Comparison of ENCODE assay signal across 20 cellular contexts in the genomic region with DNA sequence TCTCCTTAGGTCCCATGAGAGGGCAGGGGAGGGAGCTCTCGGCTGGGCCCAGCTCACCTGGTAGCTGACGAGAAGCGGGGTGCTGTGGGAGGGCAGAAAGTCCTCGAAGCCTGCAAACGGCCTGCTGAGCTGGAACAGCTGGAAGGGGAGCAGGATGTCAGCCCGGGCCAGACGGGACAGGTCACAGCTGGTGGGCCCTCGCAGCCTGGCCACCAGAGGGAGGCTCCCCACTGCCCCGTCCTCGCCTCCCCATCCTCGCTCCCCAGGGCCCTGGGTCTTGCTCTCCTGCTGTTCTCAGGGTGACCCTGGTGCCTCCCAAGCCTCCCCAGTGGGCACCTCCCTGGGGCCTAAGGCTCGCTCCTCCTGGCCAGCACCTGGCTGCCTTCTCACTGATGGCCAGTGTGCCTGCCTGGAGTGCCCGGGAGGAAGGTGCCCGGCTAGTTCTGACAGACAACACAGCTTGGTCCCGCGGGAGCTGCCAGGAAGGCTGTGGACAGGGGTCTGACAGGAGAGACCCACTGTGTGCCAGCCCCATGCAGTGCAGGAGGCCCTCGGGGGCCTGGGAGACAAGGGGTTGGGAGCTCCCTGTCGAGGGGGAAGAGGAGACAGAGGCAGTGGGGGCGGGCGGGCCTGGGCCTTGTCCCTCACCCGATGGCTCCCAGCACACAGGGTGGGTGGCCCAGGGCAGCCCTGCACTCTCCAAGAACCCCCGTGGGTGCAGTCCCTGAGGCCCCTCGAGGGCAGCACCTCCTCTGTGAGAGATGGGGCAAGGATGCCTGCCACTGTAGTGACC. TPM values are rescaled to one million over a fixed set of nuclear protein-coding genes. Genes with fewer than 3 reads are reported as not detected.
A peak's percentile ranks its signal among the peaks of the same experiment; 100 is the strongest.
DNase-seq lines count a peak whose midpoint lies in the region; ATAC-seq and TF ChIP-seq lines count a peak whose summit lies in the region.
"Had no signal": no experiment of that assay in that cellular context is flagged by ENCODE, and none has a peak within 500 bp of the region (broad histone marks: within the 10 kb centered on the region; RNA-seq: fewer than 3 reads in every experiment).

No MANE protein-coding gene starts in this region.

- no peak overlapping the region for H2BK15ac ChIP-seq in mesenchymal stem cell (ENCODE audit: low read depth, poor library complexity, severe bottlenecking)

- no peak for TF ChIP-seq POLR2A in transverse colon (IDR thresholded peaks at IDR 0.05)

- peak overlapping the region; percentile 45 for H2AK5ac ChIP-seq in mesenchymal stem cell (ENCODE audit: low read length, severe bottlenecking)

- in situ Hi-C loops in transverse colon (cut with MboI; ENCODE audit: low pct_ligation_motif_present in 1 of 4, low pct_unique_long_range_greater_than_20kb in 1 of 4, low sequenced_read_pairs in 3 of 4), result no loop called here

- no peak overlapping the region for H3K23ac ChIP-seq in mesenchymal stem cell (ENCODE audit: low read length in 2 of 2)

- H2BK5ac ChIP-seq in mesenchymal stem cell (ENCODE audit: low read depth, low read length, poor library complexity, severe bottlenecking), result no peak overlapping the region

- H3K4me3 Mint-ChIP-seq in chondrocyte (ENCODE audit: unreplicated experiment), result no peak overlapping the region
- H3K4me3 Mint-ChIP-seq: CD14-positive monocyte, HFFc6 had no signal

- CTCF ChIA-PET in HEK293 (lab: Yijun Ruan, JAX), result interaction anchor here (1.0 to 1.1 kb wide), 2 partner anchors 63 to 116 kb away, joined by 3 read pairs; no protein-coding TSS in a partner anchor

- H3K9me3 Mint-ChIP-seq in chondrocyte (ENCODE audit: low read depth), result no peaks in the 10 kb centered on the region
- H3K9me3 Mint-ChIP-seq: HFFc6 had no signal

- no peak for TF ChIP-seq EP300 in transverse colon (IDR thresholded peaks at IDR 0.05; ENCODE audit: low read depth)

- no peak overlapping the region for H2AFZ ChIP-seq in mesenchymal stem cell (ENCODE audit: low read depth, low read length)
- H2AFZ ChIP-seq: GM23248 had no signal

- peak overlapping the region; percentile 27 for H4K8ac ChIP-seq in mesenchymal stem cell (ENCODE audit: low read length)

- H3K4ac ChIP-seq in mesenchymal stem cell (ENCODE audit: low read depth in 1 of 2, low read length in 2 of 2), result no peak overlapping the region

- peaks cover 14% of the 10 kb centered on the region for H3K36me3 Mint-ChIP-seq in chondrocyte (ENCODE audit: low read depth)

- no peak overlapping the region for H4K91ac ChIP-seq in mesenchymal stem cell (ENCODE audit: low read length)

- H3K36me3 ChIP-seq in HEK293 (ENCODE audit: control insufficient read depth in 2 of 2, insufficient read depth in 1 of 2, low read length in 2 of 2) (peaks cover 7 to 54% of the 10 kb centered on the region in 2 experiments; a peak in 2 of 3 replicates), mesenchymal stem cell (ENCODE audit: control insufficient read depth in 1 of 2, insufficient read depth in 2 of 2, low read depth in 1 of 2, low read length in 2 of 2) (peaks cover 87 to 90% of the 10 kb centered on the region in 2 experiments), transverse colon (peaks cover 0 to 55% (median 19%) of the 10 kb centered on the region in 4 donors)

- intact Hi-C loops in transverse colon (cut with DNase I; ENCODE audit: low total_unique reads), result no loop called here

- no peak for TF ChIP-seq CTCF in 22Rv1 (IDR thresholded peaks at IDR 0.05)
- TF ChIP-seq CTCF in HEK293 (tag by site-specific recombination; IDR thresholded peaks at IDR 0.05), result no peak
- TF ChIP-seq CTCF in chondrocyte (IDR thresholded peaks at IDR 0.05), result peak; percentile 13
- no peak for TF ChIP-seq CTCF in transverse colon (IDR thresholded peaks at IDR 0.05)

- no peak overlapping the region for H3K18ac ChIP-seq in mesenchymal stem cell (ENCODE audit: low read depth in 1 of 2, low read length in 2 of 2)

- H3K79me1 ChIP-seq in mesenchymal stem cell (replicated peaks; ENCODE audit: low read length, poor library complexity, severe bottlenecking), result peaks cover 47% of the 10 kb centered on the region

- H3K27ac ChIP-seq in 22Rv1, result peak overlapping the region; percentile 12; the same call in 1 of the 2 replicates
- no peak overlapping the region for H3K27ac ChIP-seq in HEK293 (ENCODE audit: extremely low read depth, low read depth, low read length)
- no peak overlapping the region for H3K27ac ChIP-seq in mesenchymal stem cell (ENCODE audit: low read length, poor library complexity, severe bottlenecking)
- peak overlapping the region in 1 of 4 donors; percentile 8 for H3K27ac ChIP-seq in transverse colon
- H3K27ac ChIP-seq: GM23248, KMS-11 had no signal

- peak overlapping the region in 1 of 2 experiments; percentile 49 for H2BK12ac ChIP-seq in mesenchymal stem cell (ENCODE audit: low read length in 2 of 2)

- H3K27me3 Mint-ChIP-seq in chondrocyte (ENCODE audit: low read depth), result no peaks in the 10 kb centered on the region

- POLR2A ChIA-PET in HEK293 (lab: Yijun Ruan, JAX), result interaction anchor here (0.7 kb wide), 1 partner anchor 92 kb away, joined by 8 read pairs; no protein-coding TSS in a partner anchor

- H3K27ac Mint-ChIP-seq in chondrocyte (ENCODE audit: unreplicated experiment), result no peak overlapping the region
- H3K27ac Mint-ChIP-seq: HFFc6 had no signal

- H3K27me3 ChIP-seq in mesenchymal stem cell (ENCODE audit: control insufficient read depth in 1 of 2, insufficient read depth in 1 of 2, low read length in 2 of 2) (no peaks in the 10 kb centered on the region), transverse colon (no peaks in the 10 kb centered on the region)
- H3K27me3 ChIP-seq: Peyer's patch had no signal

- ATAC-seq in GM19324 (IDR thresholded peaks at IDR 0.05; ENCODE audit: low FRiP score, unreplicated experiment), result no peak

- H3K4me1 ChIP-seq in HEK293 (ENCODE audit: control insufficient read depth, insufficient read depth, low read length) (no peaks in the 10 kb centered on the region), mesenchymal stem cell (ENCODE audit: control insufficient read depth, insufficient read depth, low read depth, low read length) (peaks cover 44% of the 10 kb centered on the region), transverse colon (peaks cover 0 to 17% (median 6%) of the 10 kb centered on the region in 4 donors)
- H3K4me1 ChIP-seq: Peyer's patch had no signal

- no peaks in the 10 kb centered on the region for H3K9me3 ChIP-seq in HEK293 (ENCODE audit: control insufficient read depth, insufficient read depth, low read depth, low read length)
- no peaks in the 10 kb centered on the region for H3K9me3 ChIP-seq in mesenchymal stem cell (ENCODE audit: control insufficient read depth, low read length)
- H3K9me3 ChIP-seq in transverse colon, result no peaks in the 10 kb centered on the region
- H3K9me3 ChIP-seq: Peyer's patch, SK-N-SH had no signal

- DNase-seq in chondrocyte (ENCODE audit: low spot score), result no peak
- DNase-seq in mesenchymal stem cell, result no peak
- DNase-seq in transverse colon, result no peak
- no peak for DNase-seq in EL
- no peak for DNase-seq in GOT3 (lab: John Stamatoyannopoulos, UW)
- DNase-seq: DMS 273 treated with DMSO at 0.1 percent for 48 hours, GM23248, HFFc6, NCI-H1092, NCI-H146, NCI-H2081, NCI-H510A treated with DMSO at 0.1 percent for 48 hours, Peyer's patch, Right ventricle myocardium superior, SK-N-SH had no signal

- H3K4me1 Mint-ChIP-seq in chondrocyte (ENCODE audit: low read depth), result peaks cover 22% of the 10 kb centered on the region
- H3K4me1 Mint-ChIP-seq: CD14-positive monocyte had no signal

- 95% methylated on average over 23 of the region's 23 CpGs for WGBS in mesenchymal stem cell
- WGBS in transverse colon (ENCODE audit: low coverage in 1 of 2), 2 donors, result 90% methylated on average over 18 of the region's 23 CpGs; no CpG with 5 or more reads in 1 of the 2 donors

- no peak overlapping the region for H3K9ac ChIP-seq in mesenchymal stem cell (ENCODE audit: low read length)
- H3K9ac ChIP-seq: GM23248, KMS-11, SK-N-SH had no signal

- H3K14ac ChIP-seq in mesenchymal stem cell (ENCODE audit: low read length in 2 of 2), result no peak overlapping the region

- no peak overlapping the region for H3K4me2 ChIP-seq in mesenchymal stem cell (ENCODE audit: low read length, poor library complexity, severe bottlenecking)
- H3K4me2 ChIP-seq: KMS-11, SK-N-SH had no signal

- no peak overlapping the region for H2BK120ac ChIP-seq in mesenchymal stem cell (ENCODE audit: low read depth, low read length)

- no peak overlapping the region for H3K4me3 ChIP-seq in HEK293 (ENCODE audit: low read depth, low read length)
- H3K4me3 ChIP-seq in mesenchymal stem cell (ENCODE audit: insufficient read depth in 1 of 2, low read depth in 1 of 2, low read length in 2 of 2), result no peak overlapping the region
- H3K4me3 ChIP-seq in transverse colon, result no peak overlapping the region
- H3K4me3 ChIP-seq: GM23248, Peyer's patch had no signal

TF ChIP-seq in HEK293, 187 proteins besides CTCF, POLR2A, EP300 and RAD21:
- TF ChIP-seq SP3 (tag by site-specific recombination; IDR thresholded peaks at IDR 0.05) (no peak), ZSCAN30 (tag by site-specific recombination; IDR thresholded peaks at IDR 0.05) (no peak), ZNF146 (tag by site-specific recombination; IDR thresholded peaks at IDR 0.05) (no peak), GLIS1 (tag by site-specific recombination; IDR thresholded peaks at IDR 0.05) (peak; percentile 27), ZNF221 (tag by site-specific recombination; IDR thresholded peaks at IDR 0.05; ENCODE audit: borderline replicate concordance) (no peak), ZNF600 (tag by site-specific recombination; IDR thresholded peaks at IDR 0.05) (no peak), ZNF157 (tag by site-specific recombination; IDR thresholded peaks at IDR 0.05) (no peak), TCF7L2 (IDR thresholded peaks at IDR 0.05; ENCODE audit: borderline replicate concordance, low read depth, low read length) (no peak), ZIC2 (tag by site-specific recombination; IDR thresholded peaks at IDR 0.05) (peak; percentile 89)
TF ChIP-seq in HEK293: peak in this region for 2.

RNA-seq across cellular contexts. Expression of a gene that starts 20.3 kb away (rescaled TPM):
- total RNA-seq in chondrocyte, result 240 to 246 TPM (median 245 TPM) in 3 replicates
- 676 TPM for polyA plus RNA-seq in mesenchymal stem cell (2013, experiment 1 of 2)
- polyA plus RNA-seq in mesenchymal stem cell (2013, experiment 2 of 2), result 686 TPM
- 100 to 1,000 TPM; 115 to 426 (median 261) TPM for total RNA-seq in transverse colon

RNA-seq across cellular contexts. Expression of a gene that starts 28.9 kb away (rescaled TPM):
- total RNA-seq in chondrocyte (110 to 119 TPM (median 113 TPM) in 3 replicates), transverse colon (100 to 1,000 TPM in 2 of 4 donors, 10 to 100 TPM in 2; 74.8 to 167 (median 103) TPM)
- polyA plus RNA-seq in mesenchymal stem cell (2013, experiment 1 of 2), result 152 TPM
- polyA plus RNA-seq in mesenchymal stem cell (2013, experiment 2 of 2), result 153 TPM

RNA-seq across cellular contexts. Expression of a gene that starts 50.0 kb away (rescaled TPM):
- total RNA-seq in chondrocyte (25.9 to 46.0 TPM (median 45.6 TPM) in 3 replicates), transverse colon (100 to 1,000 TPM in 1 of 4 donors, 10 to 100 TPM in 3; 34.5 to 142 (median 48.3) TPM)
- 32.3 TPM for polyA plus RNA-seq in mesenchymal stem cell (2013, experiment 1 of 2)
- polyA plus RNA-seq in mesenchymal stem cell (2013, experiment 2 of 2), result 31.7 TPM

RNA-seq across cellular contexts. Expression of a gene that starts 57.1 kb away (rescaled TPM):
- total RNA-seq in chondrocyte, result 0.57 to 1.6 TPM (median 1.0 TPM) in 3 replicates
- 0.17 TPM for polyA plus RNA-seq in mesenchymal stem cell (2013, experiment 1 of 2)
- polyA plus RNA-seq in mesenchymal stem cell (2013, experiment 2 of 2), result 0.15 TPM
- 100 to 1,000 TPM in 1 of 4 donors, 10 to 100 TPM in 2, 1 to 10 TPM in 1; 10.0 to 174 (median 76.9) TPM for total RNA-seq in transverse colon
